9 cellular contexts compared by ENCODE assay signal in genomic region chr5:157290981-157291711, GRCh38. TPM values are rescaled to one million over a fixed set of nuclear protein-coding genes. Genes with fewer than 3 reads are reported as not detected.
A peak's percentile ranks its signal among the peaks of the same experiment; 100 is the strongest.
DNase-seq lines count a peak whose midpoint lies in the region; ATAC-seq lines count a peak whose summit lies in the region.
"Had no signal": no experiment of that assay in that cellular context is flagged by ENCODE, and none has a peak within 500 bp of the region (broad histone marks: within the 10 kb centered on the region; RNA-seq: fewer than 3 reads in every experiment).

No MANE protein-coding gene starts in this region.

- H3K27me3 ChIP-seq in neuronal stem cell (ENCODE audit: control insufficient read depth in 3 of 3, insufficient read depth in 3 of 3, low read depth in 1 of 3, low read length in 3 of 3), result no peaks in the 10 kb centered on the region

- H3K14ac ChIP-seq in neuronal stem cell (ENCODE audit: low read length), result peak overlapping the region; percentile 49

- no peak overlapping the region for H2BK15ac ChIP-seq in neuronal stem cell (ENCODE audit: low read length)

- peaks cover 65% of the 10 kb centered on the region for H3K4me1 Mint-ChIP-seq in activated T-helper 1 cell treated with anti-CD3 and anti-CD28 coated beads, Interleukin-12 subunit alpha, Interleukin-12 subunit beta, Interleukin-2, Interleukin-4 antibody, amounts not matched to agents 30 ng/mL and 10 ng/mL and 1 ng/mL, durations not matched to agents 14 hours and 24 hours and 36 hours (ENCODE audit: low read depth)
- H3K4me1 Mint-ChIP-seq: neural crest cell had no signal

- no peak overlapping the region for H2BK5ac ChIP-seq in neuronal stem cell (ENCODE audit: low read length)

- no peaks in the 10 kb centered on the region for H3K79me1 ChIP-seq in neuronal stem cell (ENCODE audit: low read depth, low read length)

- peaks cover 0 to 2% of the 10 kb centered on the region in 2 donors for H3K4me1 ChIP-seq in neuronal stem cell (ENCODE audit: control insufficient read depth in 2 of 2, insufficient read depth in 1 of 2, low read depth in 1 of 2, low read length in 2 of 2)

- H3K36me3 Mint-ChIP-seq in activated T-helper 1 cell treated with anti-CD3 and anti-CD28 coated beads, Interleukin-12 subunit alpha, Interleukin-12 subunit beta, Interleukin-2, Interleukin-4 antibody, amounts not matched to agents 30 ng/mL and 10 ng/mL and 1 ng/mL, durations not matched to agents 14 hours and 24 hours and 36 hours (ENCODE audit: low read depth), result peaks cover 58% of the 10 kb centered on the region

- no peak overlapping the region for H3K4me2 ChIP-seq in neuronal stem cell (ENCODE audit: insufficient read depth, low read length, poor library complexity, severe bottlenecking)

- H3K36me3 ChIP-seq in neuronal stem cell (replicated peaks in 1 of 2; ENCODE audit: control insufficient read depth in 2 of 2, insufficient read depth in 2 of 2, low read length in 2 of 2), result peaks cover 19 to 96% of the 10 kb centered on the region in 2 donors

- no peaks in the 10 kb centered on the region for H3K27me3 Mint-ChIP-seq in activated T-helper 1 cell treated with anti-CD3 and anti-CD28 coated beads, Interleukin-12 subunit alpha, Interleukin-12 subunit beta, Interleukin-2, Interleukin-4 antibody, amounts not matched to agents 30 ng/mL and 10 ng/mL and 1 ng/mL, durations not matched to agents 14 hours and 24 hours and 36 hours (ENCODE audit: insufficient read depth)

- no peak overlapping the region for H3K9ac ChIP-seq in neuronal stem cell (ENCODE audit: low read depth, low read length, poor library complexity)

- peak overlapping the region; percentile 84 for H3K27ac Mint-ChIP-seq in activated T-helper 1 cell treated with anti-CD3 and anti-CD28 coated beads, Interleukin-12 subunit alpha, Interleukin-12 subunit beta, Interleukin-2, Interleukin-4 antibody, amounts not matched to agents 30 ng/mL and 10 ng/mL and 1 ng/mL, durations not matched to agents 14 hours and 24 hours and 36 hours

- whole genome bisulfite sequencing in neuronal stem cell (ENCODE audit: extremely low coverage in 2 of 2, insufficient read length in 2 of 2, insufficient replicate concordance in 1 of 2), 2 donors, result no CpG with 5 or more reads among the region's 10 CpGs

- no peaks in the 10 kb centered on the region for H3K9me3 Mint-ChIP-seq in activated T-helper 1 cell treated with anti-CD3 and anti-CD28 coated beads, Interleukin-12 subunit alpha, Interleukin-12 subunit beta, Interleukin-2, Interleukin-4 antibody, amounts not matched to agents 30 ng/mL and 10 ng/mL and 1 ng/mL, durations not matched to agents 14 hours and 24 hours and 36 hours
- H3K9me3 Mint-ChIP-seq: neural crest cell had no signal

- DNase-seq in ACHN (peak; percentile 96), neuronal stem cell (ENCODE audit: low spot score) (no peak), AG08395 (ENCODE audit: low spot score) (no peak), SKM-1 treated with dmso at 0.1 percent for 144 hours (lab: John Stamatoyannopoulos, UW; ENCODE audit: unreplicated experiment) (no peak)
- no peak for DNase-seq in activated T-helper 1 cell treated with anti-CD3 and anti-CD28 coated beads, Interleukin-12 subunit alpha, Interleukin-12 subunit beta, Interleukin-2, Interleukin-4 antibody, amounts not matched to agents 30 ng/mL and 10 ng/mL and 1 ng/mL, durations not matched to agents 14 hours and 24 hours and 36 hours (ENCODE audit: low spot score)
- DNase-seq in NK-92 treated with Interleukin-12 subunit alpha and Interleukin-12 subunit beta, amount 100 ng/mL, for 24 hours (lab: John Stamatoyannopoulos, UW), result no peak

- no peak overlapping the region for H2BK120ac ChIP-seq in neuronal stem cell (ENCODE audit: low read depth, low read length)

- in situ Hi-C loops in ACHN (cut with HindIII; ENCODE audit: low pct_ligation_motif_present, low pct_unique_long_range_greater_than_20kb, low sequenced_read_pairs), result no loop called here

- H3K18ac ChIP-seq in neuronal stem cell (ENCODE audit: low read length), result no peak overlapping the region

- H4K8ac ChIP-seq in neuronal stem cell (ENCODE audit: low read depth, low read length), result no peak overlapping the region

- no peak overlapping the region for H3K4me3 ChIP-seq in neuronal stem cell (ENCODE audit: low read length in 2 of 2)

- H3K27ac ChIP-seq in neuronal stem cell (replicated peaks; ENCODE audit: low read length), result no peak overlapping the region

- H3K23ac ChIP-seq in neuronal stem cell (ENCODE audit: low read depth, low read length, poor library complexity), result no peak overlapping the region

- ATAC-seq in GM19023 (IDR thresholded peaks at IDR 0.05; ENCODE audit: unreplicated experiment), result peak; percentile 81
- ATAC-seq in HG03095 (IDR thresholded peaks at IDR 0.05; ENCODE audit: unreplicated experiment), result peak; percentile 85

- no peak overlapping the region for H2AFZ ChIP-seq in neuronal stem cell (ENCODE audit: low read length)

- no peak overlapping the region for H4K91ac ChIP-seq in neuronal stem cell (ENCODE audit: low read depth, low read length, poor library complexity)

- no peak overlapping the region for H2AK5ac ChIP-seq in neuronal stem cell (ENCODE audit: low read depth, low read length)

- no peak overlapping the region for H3K4me3 Mint-ChIP-seq in activated T-helper 1 cell treated with anti-CD3 and anti-CD28 coated beads, Interleukin-12 subunit alpha, Interleukin-12 subunit beta, Interleukin-2, Interleukin-4 antibody, amounts not matched to agents 30 ng/mL and 10 ng/mL and 1 ng/mL, durations not matched to agents 14 hours and 24 hours and 36 hours
- H3K4me3 Mint-ChIP-seq: neural crest cell had no signal

- no peaks in the 10 kb centered on the region for H3K9me3 ChIP-seq in neuronal stem cell (replicated peaks in 1 of 2; ENCODE audit: control insufficient read depth in 2 of 2, insufficient read depth in 1 of 2, low read depth in 1 of 2, low read length in 2 of 2)

- intact Hi-C loops in activated T-helper 1 cell treated with anti-CD3 and anti-CD28 coated beads, Interleukin-12 subunit alpha, Interleukin-12 subunit beta, Interleukin-2, Interleukin-4 antibody, amounts not matched to agents 30 ng/mL and 10 ng/mL and 1 ng/mL, durations not matched to agents 14 hours and 24 hours and 36 hours (cut with micrococcal nuclease), result loop anchor here (1.0 to 2.0 kb wide), 3 partner anchors 8 to 16 kb away; no protein-coding TSS in a partner anchor

- H3K4ac ChIP-seq in neuronal stem cell (ENCODE audit: low read length), result no peak overlapping the region

- no peak overlapping the region for H2BK12ac ChIP-seq in neuronal stem cell (ENCODE audit: low read length)

RNA-seq across cellular contexts. Expression of gene CYFIP2, which starts 25.2 kb away (rescaled TPM):
- 173 and 175 TPM in 2 replicates for total RNA-seq in activated T-helper 1 cell treated with anti-CD3 and anti-CD28 coated beads, Interleukin-12 subunit alpha, Interleukin-12 subunit beta, Interleukin-2, Interleukin-4 antibody, amounts not matched to agents 30 ng/mL and 10 ng/mL and 1 ng/mL, durations not matched to agents 14 hours and 24 hours and 36 hours
- 64.7 TPM for polyA plus RNA-seq in neuronal stem cell (2013, experiment 1 of 2)
- 63.6 TPM for polyA plus RNA-seq in neuronal stem cell (2013, experiment 2 of 2)
